ENCODE assay signal across 1 cellular context in the genomic region with DNA sequence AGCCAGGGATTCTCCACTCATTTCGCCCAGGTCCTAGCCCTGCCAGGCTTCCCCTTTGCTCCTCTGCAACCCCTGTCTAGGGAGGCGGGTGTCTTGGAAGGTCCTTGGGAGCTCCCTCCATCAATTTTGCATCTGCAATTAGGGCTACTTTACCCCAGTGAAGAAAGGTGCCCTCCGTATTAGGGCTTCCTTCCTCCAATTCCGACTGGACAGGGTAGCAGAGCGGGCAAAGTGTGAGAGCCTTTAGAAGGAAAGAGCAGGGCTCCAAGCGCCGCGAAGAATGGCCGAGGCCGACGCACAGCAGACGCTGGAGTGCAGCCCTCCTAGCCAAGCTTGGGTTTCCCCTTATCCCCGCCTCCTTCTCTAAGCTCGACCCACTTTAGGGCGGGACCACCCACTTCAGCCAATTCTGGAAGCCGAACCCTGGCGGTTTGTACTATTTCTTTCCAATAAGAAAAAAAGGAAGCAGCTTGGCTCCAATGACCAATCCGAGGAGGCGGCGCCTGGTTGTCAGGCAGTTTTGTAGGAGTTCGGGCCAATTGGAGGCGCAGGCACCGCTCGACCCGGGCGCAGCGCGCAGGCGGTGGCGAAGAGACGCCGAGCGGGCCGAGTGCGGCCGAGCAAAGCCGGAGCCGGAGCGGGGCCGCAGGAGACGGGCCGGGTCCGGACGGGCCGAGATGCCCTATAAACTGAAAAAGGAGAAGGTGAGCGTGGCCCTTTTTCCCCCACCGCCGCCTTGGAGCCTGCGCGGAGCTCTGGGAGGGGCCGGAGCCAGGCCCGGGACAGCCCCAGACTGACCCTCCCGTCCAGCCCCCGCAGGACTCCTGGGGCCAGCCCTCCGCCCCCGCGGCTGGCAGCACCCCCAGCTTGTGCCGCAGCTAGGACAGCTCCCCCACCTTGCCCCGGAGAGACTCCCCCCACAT.
A peak's percentile ranks its signal among the peaks of the same experiment; 100 is the strongest.
TF ChIP-seq lines count a peak whose summit lies in the region.

Gene PPP2R5D, plus strand, starts transcription at position 570 of the 923 bp plus-strand sequence. Its CDS starts 108 bp downstream, at position 678.

TF ChIP-seq in HepG2, 621 proteins besides CTCF, POLR2A, EP300 and RAD21 (continued from another document and continues in another):
- TF ChIP-seq MLXIP (CRISPR knock-in tag; IDR thresholded peaks at IDR 0.05; ENCODE audit: borderline replicate concordance) = 0 out of 2 replicates have a peak, but pooled peaks have one; percentile 27
- no peak for TF ChIP-seq ZFP36 (IDR thresholded peaks at IDR 0.05; ENCODE audit: borderline replicate concordance, low read depth, low read length, partially characterized antibody)
- no peak for TF ChIP-seq GABPA (IDR thresholded peaks at IDR 0.05; ENCODE audit: low read depth, low read length)
- TF ChIP-seq GABPA (CRISPR knock-in tag; IDR thresholded peaks at IDR 0.05; ENCODE audit: low read depth) = 0 out of 2 replicates have a peak, but pooled peaks have one; percentile 39
- TF ChIP-seq JDP2 (CRISPR knock-in tag; IDR thresholded peaks at IDR 0.05; ENCODE audit: borderline replicate concordance) = no peak
- TF ChIP-seq FOXK2 (IDR thresholded peaks at IDR 0.05) = no peak
- TF ChIP-seq, protein P1, sequence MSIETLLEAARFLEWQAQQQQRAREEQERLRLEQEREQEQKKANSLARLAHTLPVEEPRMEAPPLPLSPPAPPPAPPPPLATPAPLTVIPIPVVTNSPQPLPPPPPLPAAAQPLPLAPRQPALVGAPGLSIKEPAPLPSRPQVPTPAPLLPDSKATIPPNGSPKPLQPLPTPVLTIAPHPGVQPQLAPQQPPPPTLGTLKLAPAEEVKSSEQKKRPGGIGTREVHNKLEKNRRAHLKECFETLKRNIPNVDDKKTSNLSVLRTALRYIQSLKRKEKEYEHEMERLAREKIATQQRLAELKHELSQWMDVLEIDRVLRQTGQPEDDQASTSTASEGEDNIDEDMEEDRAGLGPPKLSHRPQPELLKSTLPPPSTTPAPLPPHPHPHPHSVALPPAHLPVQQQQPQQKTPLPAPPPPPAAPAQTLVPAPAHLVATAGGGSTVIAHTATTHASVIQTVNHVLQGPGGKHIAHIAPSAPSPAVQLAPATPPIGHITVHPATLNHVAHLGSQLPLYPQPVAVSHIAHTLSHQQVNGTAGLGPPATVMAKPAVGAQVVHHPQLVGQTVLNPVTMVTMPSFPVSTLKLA (IDR thresholded peaks at IDR 0.05) = no peak
- TF ChIP-seq ZNF570 (CRISPR knock-in tag; IDR thresholded peaks at IDR 0.05; ENCODE audit: borderline replicate concordance) = no peak
- TF ChIP-seq, protein P2, sequence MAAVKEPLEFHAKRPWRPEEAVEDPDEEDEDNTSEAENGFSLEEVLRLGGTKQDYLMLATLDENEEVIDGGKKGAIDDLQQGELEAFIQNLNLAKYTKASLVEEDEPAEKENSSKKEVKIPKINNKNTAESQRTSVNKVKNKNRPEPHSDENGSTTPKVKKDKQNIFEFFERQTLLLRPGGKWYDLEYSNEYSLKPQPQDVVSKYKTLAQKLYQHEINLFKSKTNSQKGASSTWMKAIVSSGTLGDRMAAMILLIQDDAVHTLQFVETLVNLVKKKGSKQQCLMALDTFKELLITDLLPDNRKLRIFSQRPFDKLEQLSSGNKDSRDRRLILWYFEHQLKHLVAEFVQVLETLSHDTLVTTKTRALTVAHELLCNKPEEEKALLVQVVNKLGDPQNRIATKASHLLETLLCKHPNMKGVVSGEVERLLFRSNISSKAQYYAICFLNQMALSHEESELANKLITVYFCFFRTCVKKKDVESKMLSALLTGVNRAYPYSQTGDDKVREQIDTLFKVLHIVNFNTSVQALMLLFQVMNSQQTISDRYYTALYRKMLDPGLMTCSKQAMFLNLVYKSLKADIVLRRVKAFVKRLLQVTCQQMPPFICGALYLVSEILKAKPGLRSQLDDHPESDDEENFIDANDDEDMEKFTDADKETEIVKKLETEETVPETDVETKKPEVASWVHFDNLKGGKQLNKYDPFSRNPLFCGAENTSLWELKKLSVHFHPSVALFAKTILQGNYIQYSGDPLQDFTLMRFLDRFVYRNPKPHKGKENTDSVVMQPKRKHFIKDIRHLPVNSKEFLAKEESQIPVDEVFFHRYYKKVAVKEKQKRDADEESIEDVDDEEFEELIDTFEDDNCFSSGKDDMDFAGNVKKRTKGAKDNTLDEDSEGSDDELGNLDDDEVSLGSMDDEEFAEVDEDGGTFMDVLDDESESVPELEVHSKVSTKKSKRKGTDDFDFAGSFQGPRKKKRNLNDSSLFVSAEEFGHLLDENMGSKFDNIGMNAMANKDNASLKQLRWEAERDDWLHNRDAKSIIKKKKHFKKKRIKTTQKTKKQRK (IDR thresholded peaks at IDR 0.05; ENCODE audit: low read length) = no peak
- peak; percentile 18; the same call in 1 of the 2 replicates for TF ChIP-seq ZBTB7B (CRISPR knock-in tag; IDR thresholded peaks at IDR 0.05)
- no peak for TF ChIP-seq ZNF775 (CRISPR knock-in tag; IDR thresholded peaks at IDR 0.05; ENCODE audit: borderline replicate concordance)
- TF ChIP-seq ZNF225 (CRISPR knock-in tag; IDR thresholded peaks at IDR 0.05) = no peak; the same call in 1 of the 2 replicates
- peak; percentile 91 for TF ChIP-seq ZNF142 (CRISPR knock-in tag; IDR thresholded peaks at IDR 0.05)
- peak; percentile 40; the same call in 1 of the 3 replicates for TF ChIP-seq MXI1 (IDR thresholded peaks at IDR 0.05; ENCODE audit: borderline replicate concordance, low read depth, low read length)
- TF ChIP-seq, protein P3, sequence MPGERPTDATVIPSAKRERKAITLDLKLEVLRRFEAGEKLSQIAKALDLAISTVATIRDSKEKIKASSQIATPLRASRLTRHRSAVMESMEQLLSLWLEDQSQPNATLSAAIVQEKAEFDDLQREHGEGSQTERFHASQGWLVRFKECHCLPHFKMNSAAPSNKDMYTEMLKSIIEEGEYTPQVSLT (CRISPR knock-in tag; IDR thresholded peaks at IDR 0.05; ENCODE audit: borderline replicate concordance, low read depth) = no peak
- TF ChIP-seq MXD3 (CRISPR knock-in tag; IDR thresholded peaks at IDR 0.05) = 0 out of 2 replicates have a peak, but pooled peaks have one; percentile 67
- TF ChIP-seq ZNF543 (CRISPR knock-in tag; IDR thresholded peaks at IDR 0.05) = no peak; the same call in 1 of the 2 replicates
- no peak for TF ChIP-seq BCLAF1 (IDR thresholded peaks at IDR 0.05)
- TF ChIP-seq CENPX (CRISPR knock-in tag; IDR thresholded peaks at IDR 0.05) = no peak
- TF ChIP-seq FOXM1 (CRISPR knock-in tag; IDR thresholded peaks at IDR 0.05) = 0 out of 2 replicates have a peak, but pooled peaks have one; percentile 54
- TF ChIP-seq TAF15 (IDR thresholded peaks at IDR 0.05; ENCODE audit: low read depth, low read length, poor library complexity, severe bottlenecking) = no peak
- peak; percentile 80 for TF ChIP-seq ZNF607 (CRISPR knock-in tag; IDR thresholded peaks at IDR 0.05; ENCODE audit: borderline replicate concordance)
- no peak for TF ChIP-seq NFIC (IDR thresholded peaks at IDR 0.05; ENCODE audit: low read length)
- no peak for TF ChIP-seq ONECUT2 (CRISPR knock-in tag; IDR thresholded peaks at IDR 0.05)
- TF ChIP-seq NR2F6 (IDR thresholded peaks at IDR 0.05) = no peak
- 0 out of 2 replicates have a peak, but pooled peaks have one; percentile 5 for TF ChIP-seq NR2F6 (CRISPR knock-in tag; IDR thresholded peaks at IDR 0.05)
- peak; percentile 13; the same call in 1 of the 2 replicates for TF ChIP-seq ZNF383 (CRISPR knock-in tag; IDR thresholded peaks at IDR 0.05; ENCODE audit: borderline replicate concordance)
- TF ChIP-seq KLF13 (CRISPR knock-in tag; IDR thresholded peaks at IDR 0.05) = no peak
- TF ChIP-seq HNRNPH1 (optimal IDR thresholded peaks at IDR 0.05; ENCODE audit: low read depth, low read length) = no peak
- no peak for TF ChIP-seq ZNF496 (CRISPR knock-in tag; IDR thresholded peaks at IDR 0.05; ENCODE audit: insufficient replicate concordance)
- no peak for TF ChIP-seq ZFAT (CRISPR knock-in tag; conservative IDR thresholded peaks at IDR 0.05)
- TF ChIP-seq ZNF124 (CRISPR knock-in tag; IDR thresholded peaks at IDR 0.05) = 0 out of 2 replicates have a peak, but pooled peaks have one; percentile 23
- TF ChIP-seq NR1H2 (CRISPR knock-in tag; IDR thresholded peaks at IDR 0.05; ENCODE audit: borderline replicate concordance, low read depth) = no peak; the same call in 1 of the 2 replicates
- TF ChIP-seq ZNF761 (CRISPR knock-in tag; conservative IDR thresholded peaks at IDR 0.05) = 0 out of 2 replicates have a peak, but pooled peaks have one; percentile 11
